ENCODE assay signal across 1 cellular context in genomic region chr12:19847294-19848059, GRCh38.
TF ChIP-seq lines count a peak whose summit lies in the region.

No MANE protein-coding gene starts in this region.

TF ChIP-seq in GM23338, 12 proteins besides CTCF, POLR2A, EP300 and RAD21 (continued from another document):
- TF ChIP-seq ZNF462 (CRISPR knock-in tag; IDR thresholded peaks at IDR 0.05) (no peak), EZH2 (IDR thresholded peaks at IDR 0.05; ENCODE audit: low read depth, unreplicated experiment) (no peak), EZH2phosphoT487 (IDR thresholded peaks at IDR 0.05; ENCODE audit: unreplicated experiment) (no peak), STAT1 (IDR thresholded peaks at IDR 0.05; ENCODE audit: unreplicated experiment) (no peak), CREB1 (CRISPR knock-in tag; IDR thresholded peaks at IDR 0.05; ENCODE audit: low read depth) (no peak), POLR2AphosphoS5 (IDR thresholded peaks at IDR 0.05; ENCODE audit: low read depth) (no peak), NANOG (IDR thresholded peaks at IDR 0.05; ENCODE audit: borderline replicate concordance) (no peak), JUNB (IDR thresholded peaks at IDR 0.05; ENCODE audit: unreplicated experiment) (no peak), REST (IDR thresholded peaks at IDR 0.05; ENCODE audit: unreplicated experiment) (no peak)
TF ChIP-seq in GM23338: peak in this region for 0.
